8 cellular contexts compared by ENCODE assay signal in genomic region chr11:114159802-114160588, GRCh38.
DNase-seq lines count a peak whose midpoint lies in the region; ATAC-seq, FAIRE-seq and TF ChIP-seq lines count a peak whose summit lies in the region.

No MANE protein-coding gene starts in this region.

- peak; percentile 98 for FAIRE-seq in kidney (lab: Jason Lieb, UNC)

- no peaks in the 10 kb centered on the region for H3K79me2 ChIP-seq in DND-41 (ENCODE audit: insufficient read depth, low read length)

- ATAC-seq in DND-41 (ENCODE audit: insufficient read depth, low read depth) = peak; percentile 99
- peak; percentile 81 for ATAC-seq in HG03103 (IDR thresholded peaks at IDR 0.05; ENCODE audit: low read depth, unreplicated experiment)
- no peak for ATAC-seq in HG02970 (IDR thresholded peaks at IDR 0.05; ENCODE audit: low FRiP score, unreplicated experiment)

- peak overlapping the region; percentile 59 for H3K4me2 ChIP-seq in DND-41 (ENCODE audit: insufficient read depth, low read length)

- H4K20me1 ChIP-seq in DND-41 (ENCODE audit: insufficient read depth, low read length) = peaks cover 27% of the 10 kb centered on the region

- H3K27ac ChIP-seq in DND-41 (ENCODE audit: low read length) (no peak overlapping the region), kidney (ENCODE audit: low read depth in 2 of 2, low read length in 2 of 2) (peak overlapping the region; percentile 83 to 94)

- H3K4me1 ChIP-seq in DND-41 (ENCODE audit: insufficient read depth, low read length) = peaks cover 17% of the 10 kb centered on the region
- peaks cover 62 to 74% of the 10 kb centered on the region in 2 donors for H3K4me1 ChIP-seq in kidney (ENCODE audit: control insufficient read depth in 1 of 2, insufficient read depth in 1 of 2, low read depth in 1 of 2, low read length in 2 of 2)

- H3K9me3 ChIP-seq in DND-41 (ENCODE audit: insufficient read depth, low read length, severe bottlenecking) (no peaks in the 10 kb centered on the region), kidney (ENCODE audit: control insufficient read depth in 1 of 2, low read length in 2 of 2) (no peaks in the 10 kb centered on the region)

- H3K27me3 ChIP-seq in DND-41 (ENCODE audit: insufficient read depth, low read length, poor library complexity) = peaks cover 48% of the 10 kb centered on the region

- no peaks in the 10 kb centered on the region for H3K36me3 ChIP-seq in DND-41 (ENCODE audit: insufficient read depth, low read length)
- H3K36me3 ChIP-seq in kidney (ENCODE audit: control insufficient read depth in 1 of 2, insufficient read depth in 2 of 2, low read length in 2 of 2) = peaks cover 6 to 8% of the 10 kb centered on the region in 2 donors

- H3K4me3 ChIP-seq in DND-41 (ENCODE audit: low read depth in 1 of 2, low read length in 2 of 2) (peak overlapping the region in 1 of 2 experiments; percentile 22; a peak in 1 of 4 replicates), kidney (ENCODE audit: low read length in 2 of 2) (peak overlapping the region; percentile 29 to 39)

- peak; percentile 96 for DNase-seq in DND-41
- DNase-seq in NCI-H2227 (lab: John Stamatoyannopoulos, UW; ENCODE audit: unreplicated experiment) = peak; percentile 93
- DNase-seq in activated CD4-positive, CD25-positive, alpha-beta regulatory T cell treated with anti-CD3 and anti-CD28 coated beads, Interleukin-2, amount 50 U/mL, for 72 hours = peak; percentile 88
- DNase-seq in central memory CD4-positive, alpha-beta T cell = peak; percentile 98
- peak; percentile 99 for DNase-seq in kidney
- peak; percentile 78 to 86 (median 84) for DNase-seq in stimulated activated CD4-positive, alpha-beta T cell treated with anti-CD3 and anti-CD28 coated beads, Interleukin-12 subunit alpha, Interleukin-12 subunit beta, amount 100 ng/mL, for 48 hours (ENCODE audit: low read depth in 2 of 3, low spot score in 1 of 3)

- no peak for TF ChIP-seq CTCF in DND-41 (IDR thresholded peaks at IDR 0.05; ENCODE audit: borderline replicate concordance, extremely low read depth, low read length, poor library complexity, severe bottlenecking)
- no peak for TF ChIP-seq CTCF in kidney (IDR thresholded peaks at IDR 0.05; ENCODE audit: borderline replicate concordance, extremely low read depth, insufficient read depth)

- intact Hi-C loops in kidney (cut with DNase I) = loop anchor here (10.0 kb wide), 1 partner anchor 95 kb away; no protein-coding TSS in a partner anchor

- no peak overlapping the region for H2AFZ ChIP-seq in DND-41 (ENCODE audit: low read depth, low read length)

- no peak overlapping the region for H3K9ac ChIP-seq in DND-41 (ENCODE audit: low read depth, low read length)
- peak overlapping the region in 1 of 2 donors; percentile 17 for H3K9ac ChIP-seq in kidney (ENCODE audit: low read length in 2 of 2)
